In the genomic region with DNA sequence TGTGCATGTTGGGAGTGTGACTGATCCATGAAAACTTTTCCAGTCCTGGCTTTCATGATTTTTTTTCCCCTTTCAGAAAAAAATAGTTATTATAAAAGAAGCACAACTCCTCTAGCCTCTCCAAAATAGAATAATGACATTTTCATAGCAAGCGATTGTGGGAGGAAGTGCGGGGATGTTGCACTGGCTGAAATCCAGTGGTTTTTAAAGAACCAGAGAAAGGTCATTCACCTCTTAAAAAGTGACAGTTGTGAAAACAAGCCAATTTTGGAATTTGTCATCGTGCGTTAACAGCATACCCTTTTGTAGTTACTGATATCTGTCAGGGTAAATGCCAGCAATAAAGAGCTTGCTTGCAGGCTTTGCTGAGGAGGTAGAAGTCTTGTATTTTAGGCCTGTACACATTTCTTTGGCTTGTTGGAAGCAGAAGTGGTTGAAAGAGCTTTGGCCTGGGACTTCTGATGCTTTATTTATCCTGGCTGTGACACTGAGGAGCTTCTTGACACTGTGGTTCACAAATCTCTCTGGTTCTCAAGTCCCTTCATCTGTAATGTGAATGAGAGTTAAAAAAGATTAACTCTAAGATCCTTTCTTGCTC, we compare ENCODE assay signal across 18 cellular contexts.
A peak's percentile ranks its signal among the peaks of the same experiment; 100 is the strongest.
DNase-seq lines count a peak whose midpoint lies in the region; ATAC-seq and TF ChIP-seq lines count a peak whose summit lies in the region.
"Had no signal": no experiment of that assay in that cellular context is flagged by ENCODE, and none has a peak within 500 bp of the region (broad histone marks: within the 10 kb centered on the region; RNA-seq: fewer than 3 reads in every experiment).

No MANE protein-coding gene starts in this region.

- no peaks in the 10 kb centered on the region for H3K9me3 ChIP-seq in ascending aorta
- no peaks in the 10 kb centered on the region for H3K9me3 ChIP-seq in CD4-positive, alpha-beta memory T cell (ENCODE audit: control insufficient read depth in 1 of 2, low read length in 2 of 2)
- H3K9me3 ChIP-seq: Caco-2, HAP-1, SJSA1 had no signal

- H3K4me2 ChIP-seq in GM23338: no peak overlapping the region

- ATAC-seq in left ventricle myocardium superior (peak; percentile 27), GM23338 (no peak)

- H4K20me1 ChIP-seq in GM23338 (replicated peaks; ENCODE audit: insufficient read depth): no peaks in the 10 kb centered on the region

- H3K36me3 Mint-ChIP-seq in osteocyte (ENCODE audit: unreplicated experiment) (no peaks in the 10 kb centered on the region), GM23338 (ENCODE audit: low read depth) (no peaks in the 10 kb centered on the region)
- no peaks in the 10 kb centered on the region for H3K36me3 Mint-ChIP-seq in CD4-positive, alpha-beta memory T cell
- H3K36me3 Mint-ChIP-seq: CD14-positive monocyte had no signal

- H3K36me3 ChIP-seq in ascending aorta (no peaks in the 10 kb centered on the region), GM23338 (ENCODE audit: insufficient read depth) (no peaks in the 10 kb centered on the region)
- no peaks in the 10 kb centered on the region for H3K36me3 ChIP-seq in CD4-positive, alpha-beta memory T cell (ENCODE audit: insufficient read depth, low read length)
- H3K36me3 ChIP-seq: HAP-1, SJSA1 had no signal

- H3K9me3 Mint-ChIP-seq in osteocyte (ENCODE audit: unreplicated experiment) (no peaks in the 10 kb centered on the region), GM23338 (no peaks in the 10 kb centered on the region)
- no peaks in the 10 kb centered on the region for H3K9me3 Mint-ChIP-seq in CD4-positive, alpha-beta memory T cell
- H3K9me3 Mint-ChIP-seq: CD14-positive monocyte, IgD-negative memory B cell had no signal

- H3K4me3 Mint-ChIP-seq in osteocyte (ENCODE audit: unreplicated experiment) (no peak overlapping the region), GM23338 (no peak overlapping the region)
- H3K4me3 Mint-ChIP-seq in CD4-positive, alpha-beta memory T cell: no peak overlapping the region
- H3K4me3 Mint-ChIP-seq: CD14-positive monocyte, IgD-negative memory B cell had no signal

- H3K27me3 Mint-ChIP-seq in osteocyte (ENCODE audit: unreplicated experiment): peaks cover 2% of the 10 kb centered on the region
- peaks cover 2% of the 10 kb centered on the region for H3K27me3 Mint-ChIP-seq in GM23338 (ENCODE audit: insufficient read depth, low read depth, poor library complexity)
- peaks cover 5% of the 10 kb centered on the region in 2 donors for H3K27me3 Mint-ChIP-seq in CD4-positive, alpha-beta memory T cell

- POLR2A ChIA-PET in GM10248 (lab: Yijun Ruan, JAX): no interaction called here
- POLR2A ChIA-PET in CD4-positive, alpha-beta memory T cell (lab: Charles Lee; ENCODE audit: partially characterized antibody): no interaction called here

- no peak overlapping the region for H3K4me3 ChIP-seq in ascending aorta
- H3K4me3 ChIP-seq in GM23338: no peak overlapping the region
- H3K4me3 ChIP-seq in CD4-positive, alpha-beta memory T cell (ENCODE audit: low read length in 2 of 2): no peak overlapping the region
- H3K4me3 ChIP-seq: HAP-1, SJSA1 had no signal

- H3K79me2 ChIP-seq in GM23338 (replicated peaks; ENCODE audit: insufficient read depth): no peaks in the 10 kb centered on the region

- 0 out of 2 replicates have a peak, but pooled peaks cover 11% of the 10 kb centered on the region for H3K9me2 ChIP-seq in GM23338 (ENCODE audit: insufficient read depth)

- no peak for TF ChIP-seq CTCF in ascending aorta (IDR thresholded peaks at IDR 0.05)
- TF ChIP-seq CTCF in osteocyte (IDR thresholded peaks at IDR 0.05): no peak
- TF ChIP-seq CTCF in GM23338 (conservative IDR thresholded peaks at IDR 0.05; ENCODE audit: low read depth in 2 of 2): no peak
- no peak for TF ChIP-seq CTCF in GM10248 (IDR thresholded peaks at IDR 0.05; ENCODE audit: control extremely low read depth, extremely low read depth, low read depth, missing control alignments)

- H3K27ac ChIP-seq in ascending aorta: peak overlapping the region; percentile 3 to 26
- H3K27ac ChIP-seq in GM23338 (ENCODE audit: low read depth): no peak overlapping the region
- no peak overlapping the region for H3K27ac ChIP-seq in CD4-positive, alpha-beta memory T cell (ENCODE audit: low read depth, low read length)
- H3K27ac ChIP-seq: RWPE1, SJSA1 had no signal

- CTCF ChIA-PET in GM10248 (lab: Yijun Ruan, JAX): interaction anchor here (1.7 kb wide), 1 partner anchor 25 kb away, joined by 5 read pairs; no protein-coding TSS in a partner anchor
- CTCF ChIA-PET in CD4-positive, alpha-beta memory T cell (lab: Charles Lee; ENCODE audit: partially characterized antibody): interaction anchor here (1.2 to 1.7 kb wide), 2 partner anchors 20 to 26 kb away, joined by 3 to 4 read pairs; no protein-coding TSS in a partner anchor

- H3K27me3 ChIP-seq in ascending aorta: no peaks in the 10 kb centered on the region
- no peaks in the 10 kb centered on the region for H3K27me3 ChIP-seq in GM23338 (ENCODE audit: insufficient read depth)
- H3K27me3 ChIP-seq in CD4-positive, alpha-beta memory T cell (ENCODE audit: insufficient read depth, low read length): no peaks in the 10 kb centered on the region
- H3K27me3 ChIP-seq: SJSA1 had no signal

- DNase-seq in COLO829 (ENCODE audit: low spot score) (peak; percentile 10), ascending aorta (ENCODE audit: low spot score in 2 of 2) (no peak), left ventricle myocardium superior (no peak), osteocyte (ENCODE audit: extremely low spot score, unreplicated experiment) (no peak), GM23338 (ENCODE audit: low spot score) (no peak), GM10248 (ENCODE audit: extremely low spot score) (no peak), AML-193 (lab: John Stamatoyannopoulos, UW) (no peak)
- no peak for DNase-seq in CD4-positive, alpha-beta memory T cell
- DNase-seq: Caco-2, NCI-H1417 treated with DMSO at 0.1 percent for 48 hours, NCI-H1930, NCI-H69, OCI-M1 had no signal

- no peak overlapping the region for H2AFZ ChIP-seq in GM23338

- H3F3A ChIP-seq in GM23338 (replicated peaks; ENCODE audit: low read depth): no peaks in the 10 kb centered on the region

- peaks cover 31% of the 10 kb centered on the region for H3K4me1 Mint-ChIP-seq in osteocyte (ENCODE audit: unreplicated experiment)
- H3K4me1 Mint-ChIP-seq in GM23338: peaks cover 6% of the 10 kb centered on the region
- H3K4me1 Mint-ChIP-seq in CD4-positive, alpha-beta memory T cell: no peaks in the 10 kb centered on the region
- H3K4me1 Mint-ChIP-seq: IgD-negative memory B cell had no signal

- H3K27ac Mint-ChIP-seq in osteocyte (ENCODE audit: unreplicated experiment): peak overlapping the region; percentile 29
- H3K27ac Mint-ChIP-seq in GM23338: no peak overlapping the region
- H3K27ac Mint-ChIP-seq in CD4-positive, alpha-beta memory T cell: no peak overlapping the region
- H3K27ac Mint-ChIP-seq: IgD-negative memory B cell had no signal

- peaks cover 0 to 8% of the 10 kb centered on the region in 2 donors for H3K4me1 ChIP-seq in ascending aorta
- H3K4me1 ChIP-seq in GM23338 (ENCODE audit: insufficient read depth): no peaks in the 10 kb centered on the region
- H3K4me1 ChIP-seq in CD4-positive, alpha-beta memory T cell (ENCODE audit: insufficient read depth, low read length): no peaks in the 10 kb centered on the region
- H3K4me1 ChIP-seq: Caco-2, HAP-1, SJSA1 had no signal

- intact Hi-C loops in ascending aorta (cut with DNase I): no loop called here
- intact Hi-C loops in left ventricle myocardium superior (cut with micrococcal nuclease): no loop called here
- intact Hi-C loops in CD4-positive, alpha-beta memory T cell (cut with micrococcal nuclease): no loop called here

TF ChIP-seq in GM23338, 12 proteins besides CTCF, POLR2A, EP300 and RAD21 (continues in another document):
- TF ChIP-seq, protein P1, sequence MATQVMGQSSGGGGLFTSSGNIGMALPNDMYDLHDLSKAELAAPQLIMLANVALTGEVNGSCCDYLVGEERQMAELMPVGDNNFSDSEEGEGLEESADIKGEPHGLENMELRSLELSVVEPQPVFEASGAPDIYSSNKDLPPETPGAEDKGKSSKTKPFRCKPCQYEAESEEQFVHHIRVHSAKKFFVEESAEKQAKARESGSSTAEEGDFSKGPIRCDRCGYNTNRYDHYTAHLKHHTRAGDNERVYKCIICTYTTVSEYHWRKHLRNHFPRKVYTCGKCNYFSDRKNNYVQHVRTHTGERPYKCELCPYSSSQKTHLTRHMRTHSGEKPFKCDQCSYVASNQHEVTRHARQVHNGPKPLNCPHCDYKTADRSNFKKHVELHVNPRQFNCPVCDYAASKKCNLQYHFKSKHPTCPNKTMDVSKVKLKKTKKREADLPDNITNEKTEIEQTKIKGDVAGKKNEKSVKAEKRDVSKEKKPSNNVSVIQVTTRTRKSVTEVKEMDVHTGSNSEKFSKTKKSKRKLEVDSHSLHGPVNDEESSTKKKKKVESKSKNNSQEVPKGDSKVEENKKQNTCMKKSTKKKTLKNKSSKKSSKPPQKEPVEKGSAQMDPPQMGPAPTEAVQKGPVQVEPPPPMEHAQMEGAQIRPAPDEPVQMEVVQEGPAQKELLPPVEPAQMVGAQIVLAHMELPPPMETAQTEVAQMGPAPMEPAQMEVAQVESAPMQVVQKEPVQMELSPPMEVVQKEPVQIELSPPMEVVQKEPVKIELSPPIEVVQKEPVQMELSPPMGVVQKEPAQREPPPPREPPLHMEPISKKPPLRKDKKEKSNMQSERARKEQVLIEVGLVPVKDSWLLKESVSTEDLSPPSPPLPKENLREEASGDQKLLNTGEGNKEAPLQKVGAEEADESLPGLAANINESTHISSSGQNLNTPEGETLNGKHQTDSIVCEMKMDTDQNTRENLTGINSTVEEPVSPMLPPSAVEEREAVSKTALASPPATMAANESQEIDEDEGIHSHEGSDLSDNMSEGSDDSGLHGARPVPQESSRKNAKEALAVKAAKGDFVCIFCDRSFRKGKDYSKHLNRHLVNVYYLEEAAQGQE (IDR thresholded peaks at IDR 0.05; ENCODE audit: unreplicated experiment): no peak
- no peak for TF ChIP-seq EZH2 (IDR thresholded peaks at IDR 0.05; ENCODE audit: low read depth, unreplicated experiment)

Comparison
In these comparisons a context has a peak if more than half of its experiments do, and no peak if none do; other contexts are left out.
1. H3K27ac ChIP-seq: peak in ascending aorta (2 of 2); none in GM23338 (single experiment) and CD4-positive, alpha-beta memory T cell (single experiment).